ENCODE assay signal across 9 cellular contexts in genomic region chr11:120715239-120715638, GRCh38.
DNase-seq lines count a peak whose midpoint lies in the region; ATAC-seq, FAIRE-seq and TF ChIP-seq lines count a peak whose summit lies in the region.
"Had no signal": no experiment of that assay in that cellular context is flagged by ENCODE, and none has a peak within 500 bp of the region (broad histone marks: within the 10 kb centered on the region; RNA-seq: fewer than 3 reads in every experiment).

No MANE protein-coding gene starts in this region.

- peaks cover 5% of the 10 kb centered on the region for H3K4me1 ChIP-seq in keratinocyte (ENCODE audit: control insufficient read depth, extremely low read depth, insufficient read depth, low read length)

- TF ChIP-seq CTCF in BJ (IDR thresholded peaks at IDR 0.05; ENCODE audit: insufficient read depth, low read depth, low read length) (peak; percentile 59), WI38 (IDR thresholded peaks at IDR 0.05; ENCODE audit: low read depth, low read length) (peak; percentile 39; the same call in 1 of the 2 replicates), keratinocyte (optimal IDR thresholded peaks at IDR 0.05 in 1 of 3, IDR thresholded peaks at IDR 0.05 in 1 of 3, conservative IDR thresholded peaks at IDR 0.05 in 1 of 3; ENCODE audit: extremely low read depth in 1 of 3, insufficient read depth in 2 of 3, low read length in 3 of 3) (peak in 2 of 3 experiments; percentile 7 to 18)

- H3K9ac ChIP-seq in keratinocyte (ENCODE audit: control insufficient read depth, extremely low read depth, insufficient read depth, low read length), result no peak overlapping the region

- POLR2A ChIA-PET in BJ (lab: Charles Lee), result no interaction called here

- H2AFZ ChIP-seq in keratinocyte (ENCODE audit: control insufficient read depth, low read length), result no peak overlapping the region

- ATAC-seq in HG02798 (IDR thresholded peaks at IDR 0.05; ENCODE audit: poor library complexity, unreplicated experiment), result no peak
- no peak for ATAC-seq in GM19324 (IDR thresholded peaks at IDR 0.05; ENCODE audit: low FRiP score, unreplicated experiment)
- ATAC-seq in HG03039 (IDR thresholded peaks at IDR 0.05; ENCODE audit: unreplicated experiment), result no peak
- ATAC-seq: right cardiac atrium had no signal

- no peaks in the 10 kb centered on the region for H3K79me2 ChIP-seq in keratinocyte (ENCODE audit: control insufficient read depth, insufficient read depth, low read length)

- DNase-seq in BJ (ENCODE audit: low read depth) (no peak), GM19238 (ENCODE audit: insufficient read length, low spot score) (peak; percentile 28), keratinocyte (ENCODE audit: low read depth, low spot score) (no peak), SIG-M5 (lab: John Stamatoyannopoulos, UW) (no peak)
- DNase-seq: right cardiac atrium had no signal

- H3K36me3 ChIP-seq in BJ (ENCODE audit: control insufficient read depth, insufficient read depth, low read length) (no peaks in the 10 kb centered on the region), keratinocyte (ENCODE audit: control insufficient read depth in 2 of 2, extremely low read depth in 1 of 2, insufficient read depth in 2 of 2, low read length in 2 of 2) (no peaks in the 10 kb centered on the region)

- H3K9me3 ChIP-seq in keratinocyte (ENCODE audit: control insufficient read depth, low read depth, low read length), result no peaks in the 10 kb centered on the region

- CTCF ChIA-PET in BJ (lab: Yijun Ruan, JAX), result interaction anchor here (0.6 to 1.2 kb wide), 5 partner anchors 15 to 1972 kb away, joined by 3 to 4 read pairs (median 3); no protein-coding TSS in a partner anchor

- H4K20me1 ChIP-seq in keratinocyte (ENCODE audit: control insufficient read depth, extremely low read depth, insufficient read depth, low read length), result no peaks in the 10 kb centered on the region

- no peak overlapping the region for H3K4me3 ChIP-seq in BJ (ENCODE audit: low read depth, low read length)
- H3K4me3 ChIP-seq in WI38 (ENCODE audit: low read depth, low read length), result no peak overlapping the region
- no peak overlapping the region for H3K4me3 ChIP-seq in keratinocyte (ENCODE audit: control insufficient read depth in 2 of 3, extremely low read depth in 1 of 3, insufficient read depth in 2 of 3, low read depth in 1 of 3, low read length in 3 of 3)

- dilution Hi-C loops in keratinocyte (cut with MboI; ENCODE audit: extremely low pct_ligation_motif_present, low sequenced_read_pairs), result no loop called here

- H3K4me2 ChIP-seq in keratinocyte (ENCODE audit: control insufficient read depth, extremely low read depth, insufficient read depth, low read depth, low read length), result no peak overlapping the region

- H3K27me3 ChIP-seq in BJ (ENCODE audit: control insufficient read depth, insufficient read depth, low read length) (peaks cover 2% of the 10 kb centered on the region), keratinocyte (ENCODE audit: control insufficient read depth, extremely low read depth, insufficient read depth, low read length) (peaks cover 53% of the 10 kb centered on the region)

- no peak overlapping the region for H3K27ac ChIP-seq in keratinocyte (ENCODE audit: control insufficient read depth, insufficient read depth, low read length)

- FAIRE-seq in keratinocyte (lab: Jason Lieb, UNC), result no peak

- H3K9me1 ChIP-seq in keratinocyte (ENCODE audit: control insufficient read depth, extremely low read depth, insufficient read depth, low read length), result no peaks in the 10 kb centered on the region
